In the genomic region with DNA sequence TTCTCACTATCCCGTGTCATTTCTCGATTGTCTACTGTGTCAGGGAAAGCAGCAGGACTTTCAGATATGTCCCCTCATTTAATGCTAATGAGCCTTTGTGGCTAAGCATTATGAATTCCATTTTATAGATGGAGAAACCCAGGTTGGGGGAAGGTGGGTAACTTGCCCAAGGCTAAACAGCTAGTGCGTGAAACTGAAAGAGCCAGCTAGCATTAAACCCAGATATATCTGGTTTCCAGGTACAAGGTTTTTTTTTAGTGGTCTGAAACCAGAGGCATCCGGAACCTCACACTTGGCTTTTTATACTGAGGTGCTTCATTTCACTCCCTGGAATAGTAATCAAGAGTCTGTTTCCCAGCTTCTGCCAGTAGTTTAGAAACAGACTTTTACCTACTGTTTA, we compare ENCODE assay signal across 24 cellular contexts.
"Had no signal": no experiment of that assay in that cellular context is flagged by ENCODE, and none has a peak within 500 bp of the region (broad histone marks: within the 10 kb centered on the region; RNA-seq: fewer than 3 reads in every experiment).

No MANE protein-coding gene starts in this region.

- H3K4me1 ChIP-seq: esophagus squamous epithelium, heart right ventricle, right lobe of liver, testis had no signal

- H3K9me3 ChIP-seq: esophagus squamous epithelium, heart right ventricle, ovary, right lobe of liver, testis, tibial artery had no signal

- H3K27ac ChIP-seq: coronary artery, esophagus squamous epithelium, heart right ventricle, ovary, right lobe of liver, testis had no signal

- H3K9me3 Mint-ChIP-seq: memory B cell; stimulated activated naive B cell treated with anti-CD40 and anti-IgM and Interleukin-4, amounts not matched to agents 10 μg/mL and 1 μg/mL and 100 μg/mL, for 72 hours; stimulated activated naive CD8-positive, alpha-beta T cell treated with anti-CD3 and anti-CD28 coated beads, Interleukin-15, Interleukin-2, amounts not matched to agents 100 ng/mL and 50 ng/mL, for 24 hours had no signal

- H3K36me3 ChIP-seq: esophagus squamous epithelium, heart right ventricle, ovary, right lobe of liver, tibial artery had no signal

- H3K27me3 Mint-ChIP-seq: effector memory CD8-positive, alpha-beta T cell; memory B cell; stimulated activated naive B cell treated with anti-CD40 and anti-IgM and Interleukin-4, amounts not matched to agents 10 μg/mL and 1 μg/mL and 100 μg/mL, for 72 hours; stimulated activated naive CD8-positive, alpha-beta T cell treated with anti-CD3 and anti-CD28 coated beads, Interleukin-15, Interleukin-2, amounts not matched to agents 100 ng/mL and 50 ng/mL, for 24 hours had no signal

- H3K27me3 ChIP-seq: esophagus squamous epithelium, heart right ventricle, ovary, right lobe of liver, testis, tibial artery had no signal

- H3K27ac Mint-ChIP-seq: effector memory CD8-positive, alpha-beta T cell; memory B cell; natural killer cell; stimulated activated naive B cell treated with anti-CD40 and anti-IgM and Interleukin-4, amounts not matched to agents 10 μg/mL and 1 μg/mL and 100 μg/mL, for 72 hours; stimulated activated naive CD8-positive, alpha-beta T cell treated with anti-CD3 and anti-CD28 coated beads, Interleukin-15, Interleukin-2, amounts not matched to agents 100 ng/mL and 50 ng/mL, for 24 hours; type B pancreatic cell had no signal

- DNase-seq: dermis blood vessel endothelial cell; effector memory CD8-positive, alpha-beta T cell; erythroblast; esophagus squamous epithelium; foreskin melanocyte; glutamatergic neuron; heart right ventricle; natural killer cell; occipital lobe; posterior cingulate gyrus; right lobe of liver; small intestine; stimulated activated CD4-positive, alpha-beta T cell treated with anti-CD3 and anti-CD28 coated beads, Interleukin-15, amount 100 ng/mL, for 24 hours; stimulated activated CD4-positive, alpha-beta T cell treated with anti-CD3 and anti-CD28 coated beads, Interleukin-2, amount 100 ng/mL, for 48 hours; stimulated activated naive B cell treated with anti-CD40 and anti-IgM and Interleukin-4, amounts not matched to agents 10 μg/mL and 1 μg/mL and 100 μg/mL, for 72 hours; testis; tibial artery had no signal

- H3K4me1 Mint-ChIP-seq: memory B cell; natural killer cell; stimulated activated naive B cell treated with anti-CD40 and anti-IgM and Interleukin-4, amounts not matched to agents 10 μg/mL and 1 μg/mL and 100 μg/mL, for 72 hours had no signal

- H3K36me3 Mint-ChIP-seq: memory B cell; natural killer cell; stimulated activated naive B cell treated with anti-CD40 and anti-IgM and Interleukin-4, amounts not matched to agents 10 μg/mL and 1 μg/mL and 100 μg/mL, for 72 hours; type B pancreatic cell had no signal

- H3K4me3 ChIP-seq: coronary artery, esophagus squamous epithelium, heart right ventricle, lung, ovary, right lobe of liver, testis, tibial artery had no signal

- H3K4me3 Mint-ChIP-seq: effector memory CD8-positive, alpha-beta T cell; memory B cell; natural killer cell; stimulated activated naive B cell treated with anti-CD40 and anti-IgM and Interleukin-4, amounts not matched to agents 10 μg/mL and 1 μg/mL and 100 μg/mL, for 72 hours; stimulated activated naive CD8-positive, alpha-beta T cell treated with anti-CD3 and anti-CD28 coated beads, Interleukin-15, Interleukin-2, amounts not matched to agents 100 ng/mL and 50 ng/mL, for 24 hours; type B pancreatic cell had no signal

- ATAC-seq: effector memory CD8-positive, alpha-beta T cell; heart right ventricle; left lobe of liver; natural killer cell; right lobe of liver; stimulated activated naive B cell treated with anti-CD40 and anti-IgM and Interleukin-4, amounts not matched to agents 10 μg/mL and 1 μg/mL and 100 μg/mL, for 72 hours had no signal
